8 cellular contexts compared by ENCODE assay signal in genomic region chr1:777480-778180, GRCh38.
A peak's percentile ranks its signal among the peaks of the same experiment; 100 is the strongest.
DNase-seq lines count a peak whose midpoint lies in the region; ATAC-seq and TF ChIP-seq lines count a peak whose summit lies in the region.
"Not testable (repeated sequence)": the region's sequence is repeated elsewhere in the genome, so short reads cannot be mapped to it uniquely, and the experiment has no call there.

No MANE protein-coding gene starts in this region.

- DNase-seq in AG04449 (ENCODE audit: low read depth, low spot score); HAP-1 (ENCODE audit: low spot score in 2 of 2); right atrium auricular region (ENCODE audit: low spot score); nephron progenitor cell: not testable (repeated sequence)
- DNase-seq in Peyer's patch = peak in 2 of 3 donors; percentile 40 to 46

- POLR2A ChIA-PET in AG04449 (lab: Yijun Ruan, JAX) = not testable (repeated sequence)

- H3K27ac ChIP-seq in Peyer's patch (peak overlapping the region in 3 of 4 donors; percentile 79 to 93 (median 89)), right atrium auricular region (peak overlapping the region; percentile 82 to 86)

- not testable (repeated sequence) for H3K27me3 ChIP-seq in HAP-1 (ENCODE audit: low read depth); Peyer's patch; right atrium auricular region

- not testable (repeated sequence) for H3K27ac Mint-ChIP-seq in activated T-helper 17 cell treated with anti-CD3 and anti-CD28 coated beads, Interleukin-2, amount 50 U/mL, for 72 hours; nephron progenitor cell
- H3K27ac Mint-ChIP-seq in dendritic cell treated with granulocyte-macrophage colony-stimulating factor and Interleukin-4, amounts not matched to agents 40 ng/mL and 50 ng/mL, for 4 days = peak overlapping the region; percentile 97
- H3K27ac Mint-ChIP-seq in stimulated activated memory B cell treated with anti-CD40 and anti-IgM and Interleukin-4, amounts not matched to agents 10 μg/mL and 1 μg/mL and 100 μg/mL, for 72 hours = peak overlapping the region; percentile 96

- H3K4me3 ChIP-seq in AG04449 (ENCODE audit: low read depth, low read length) = peak overlapping the region; percentile 49
- H3K4me3 ChIP-seq in HAP-1 = peak overlapping the region; percentile 81
- peak overlapping the region in 3 of 4 donors; percentile 55 to 75 (median 56) for H3K4me3 ChIP-seq in Peyer's patch
- H3K4me3 ChIP-seq in right atrium auricular region = peak overlapping the region; percentile 54 to 69

- intact Hi-C loops in dendritic cell treated with granulocyte-macrophage colony-stimulating factor and Interleukin-4, amounts not matched to agents 40 ng/mL and 50 ng/mL, for 4 days (cut with micrococcal nuclease) = not testable (repeated sequence)

- H3K27me3 Mint-ChIP-seq in activated T-helper 17 cell treated with anti-CD3 and anti-CD28 coated beads, Interleukin-2, amount 50 U/mL, for 72 hours; dendritic cell treated with granulocyte-macrophage colony-stimulating factor and Interleukin-4, amounts not matched to agents 40 ng/mL and 50 ng/mL, for 4 days; nephron progenitor cell (ENCODE audit: low read depth, poor library complexity); stimulated activated memory B cell treated with anti-CD40 and anti-IgM and Interleukin-4, amounts not matched to agents 10 μg/mL and 1 μg/mL and 100 μg/mL, for 72 hours: not testable (repeated sequence)

- not testable (repeated sequence) for TF ChIP-seq POLR2A in Peyer's patch (IDR thresholded peaks at IDR 0.05)

- H3K9me3 ChIP-seq in HAP-1, Peyer's patch, right atrium auricular region: not testable (repeated sequence)

- not testable (repeated sequence) for H3K4me1 Mint-ChIP-seq in activated T-helper 17 cell treated with anti-CD3 and anti-CD28 coated beads, Interleukin-2, amount 50 U/mL, for 72 hours; dendritic cell treated with granulocyte-macrophage colony-stimulating factor and Interleukin-4, amounts not matched to agents 40 ng/mL and 50 ng/mL, for 4 days (ENCODE audit: low read depth); nephron progenitor cell; stimulated activated memory B cell treated with anti-CD40 and anti-IgM and Interleukin-4, amounts not matched to agents 10 μg/mL and 1 μg/mL and 100 μg/mL, for 72 hours

- in situ Hi-C loops in HAP-1 (cut with MboI; ENCODE audit: low sequenced_read_pairs) = not testable (repeated sequence)

- not testable (repeated sequence) for H3K36me3 ChIP-seq in HAP-1 (replicated peaks); Peyer's patch; right atrium auricular region

- not testable (repeated sequence) for H3K9me3 Mint-ChIP-seq in activated T-helper 17 cell treated with anti-CD3 and anti-CD28 coated beads, Interleukin-2, amount 50 U/mL, for 72 hours; dendritic cell treated with granulocyte-macrophage colony-stimulating factor and Interleukin-4, amounts not matched to agents 40 ng/mL and 50 ng/mL, for 4 days; nephron progenitor cell; stimulated activated memory B cell treated with anti-CD40 and anti-IgM and Interleukin-4, amounts not matched to agents 10 μg/mL and 1 μg/mL and 100 μg/mL, for 72 hours

- H3K4me3 Mint-ChIP-seq in activated T-helper 17 cell treated with anti-CD3 and anti-CD28 coated beads, Interleukin-2, amount 50 U/mL, for 72 hours = peak overlapping the region; percentile 89
- H3K4me3 Mint-ChIP-seq in dendritic cell treated with granulocyte-macrophage colony-stimulating factor and Interleukin-4, amounts not matched to agents 40 ng/mL and 50 ng/mL, for 4 days = peak overlapping the region; percentile 91
- peak overlapping the region; percentile 98 for H3K4me3 Mint-ChIP-seq in nephron progenitor cell
- H3K4me3 Mint-ChIP-seq in stimulated activated memory B cell treated with anti-CD40 and anti-IgM and Interleukin-4, amounts not matched to agents 10 μg/mL and 1 μg/mL and 100 μg/mL, for 72 hours = peak overlapping the region; percentile 94

- H3K36me3 Mint-ChIP-seq in activated T-helper 17 cell treated with anti-CD3 and anti-CD28 coated beads, Interleukin-2, amount 50 U/mL, for 72 hours (ENCODE audit: low read depth) = peaks cover 11% of the 10 kb centered on the region
- not testable (repeated sequence) for H3K36me3 Mint-ChIP-seq in dendritic cell treated with granulocyte-macrophage colony-stimulating factor and Interleukin-4, amounts not matched to agents 40 ng/mL and 50 ng/mL, for 4 days (ENCODE audit: low read depth); nephron progenitor cell (ENCODE audit: low read depth); stimulated activated memory B cell treated with anti-CD40 and anti-IgM and Interleukin-4, amounts not matched to agents 10 μg/mL and 1 μg/mL and 100 μg/mL, for 72 hours

- not testable (repeated sequence) for H3K4me1 ChIP-seq in HAP-1, Peyer's patch, right atrium auricular region

- TF ChIP-seq CTCF in AG04449 (IDR thresholded peaks at IDR 0.05; ENCODE audit: insufficient read depth, low read length, missing control alignments); Peyer's patch (IDR thresholded peaks at IDR 0.05); right atrium auricular region (IDR thresholded peaks at IDR 0.05); nephron progenitor cell (IDR thresholded peaks at IDR 0.05): not testable (repeated sequence)

- CTCF ChIA-PET in AG04449 (lab: Yijun Ruan, JAX) = not testable (repeated sequence)

- not testable (repeated sequence) for ATAC-seq in activated T-helper 17 cell treated with anti-CD3 and anti-CD28 coated beads, Interleukin-2, amount 50 U/mL, for 72 hours (replicated peaks); stimulated activated memory B cell treated with anti-CD40 and anti-IgM and Interleukin-4, amounts not matched to agents 10 μg/mL and 1 μg/mL and 100 μg/mL, for 72 hours
